Comparison of ENCODE assay signal across 8 cellular contexts in the genomic region with DNA sequence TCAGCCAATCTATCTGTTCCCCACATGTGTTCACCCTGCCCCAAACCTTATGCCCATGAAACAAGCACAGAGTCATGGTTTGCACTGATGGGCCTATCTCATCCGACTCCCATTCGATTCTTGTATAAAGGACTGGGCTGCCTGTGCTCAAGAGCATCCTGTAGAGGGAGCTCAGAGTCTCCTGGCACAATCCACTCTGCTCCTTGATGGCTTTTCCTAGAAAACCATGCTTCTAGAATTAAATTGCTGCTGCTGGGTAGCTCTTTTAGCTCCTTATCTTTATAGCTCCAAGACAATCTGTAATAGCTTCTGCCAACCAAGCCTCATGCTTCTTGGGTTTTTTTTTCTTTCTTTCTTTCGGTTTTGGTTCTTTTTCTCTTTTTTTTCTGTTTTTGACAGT. TPM values are rescaled to one million over a fixed set of nuclear protein-coding genes. Genes with fewer than 3 reads are reported as not detected.
DNase-seq lines count a peak whose midpoint lies in the region; ATAC-seq and TF ChIP-seq lines count a peak whose summit lies in the region.

No MANE protein-coding gene starts in this region.

- H3K9me3 Mint-ChIP-seq in activated naive CD4-positive, alpha-beta T cell treated with anti-CD3 and anti-CD28 coated beads for 36 hours, result no peaks in the 10 kb centered on the region

- H3K9ac ChIP-seq in PC-3 (ENCODE audit: low read length), result no peak overlapping the region

- no peak overlapping the region for H3K27ac Mint-ChIP-seq in activated naive CD4-positive, alpha-beta T cell treated with anti-CD3 and anti-CD28 coated beads for 36 hours

- H3F3A ChIP-seq in PC-3 (ENCODE audit: low read length, unreplicated experiment), result peaks cover under 1% of the 10 kb centered on the region

- no peaks in the 10 kb centered on the region for H3K9me2 ChIP-seq in PC-3 (replicated peaks; ENCODE audit: low read length)

- H3K27me3 Mint-ChIP-seq in activated naive CD4-positive, alpha-beta T cell treated with anti-CD3 and anti-CD28 coated beads for 36 hours (ENCODE audit: low read depth), result no peaks in the 10 kb centered on the region

- no peak overlapping the region for H2AFZ ChIP-seq in PC-3 (ENCODE audit: low read length)

- peak; percentile 56 for TF ChIP-seq CTCF in PC-3 (conservative IDR thresholded peaks at IDR 0.05; ENCODE audit: low read depth, low read length)
- TF ChIP-seq CTCF in fibroblast of mammary gland (conservative IDR thresholded peaks at IDR 0.05; ENCODE audit: control insufficient read depth, insufficient read depth, low read depth, low read length), result peak; percentile 65
- TF ChIP-seq CTCF in upper lobe of right lung (IDR thresholded peaks at IDR 0.05), result peak; percentile 28

- no peak overlapping the region for H3K4me2 ChIP-seq in PC-3 (ENCODE audit: low read length)

- peaks cover 8% of the 10 kb centered on the region for H3K4me1 Mint-ChIP-seq in activated naive CD4-positive, alpha-beta T cell treated with anti-CD3 and anti-CD28 coated beads for 36 hours (ENCODE audit: low read depth)

- no TSS peak for BruUV-seq in PC-3 (replicated peaks; lab: Mats Ljungman, UMichigan)

- intact Hi-C loops in PC-3 (cut with micrococcal nuclease), result no loop called here
- intact Hi-C loops in upper lobe of right lung (cut with DNase I), result no loop called here
- intact Hi-C loops in activated naive CD4-positive, alpha-beta T cell treated with anti-CD3 and anti-CD28 coated beads for 36 hours (cut with micrococcal nuclease), result loop anchor here (1.0 kb wide), 1 partner anchor 58 kb away; no protein-coding TSS in a partner anchor
- intact Hi-C loops in Right ventricle myocardium inferior (cut with DNase I), result no loop called here

- H3K4me3 Mint-ChIP-seq in activated naive CD4-positive, alpha-beta T cell treated with anti-CD3 and anti-CD28 coated beads for 36 hours, result no peak overlapping the region

- H3K4me1 ChIP-seq in PC-3 (ENCODE audit: insufficient read depth, low read length) (peaks cover 17% of the 10 kb centered on the region), upper lobe of right lung (no peaks in the 10 kb centered on the region)

- H3K36me3 ChIP-seq in PC-3 (ENCODE audit: low read depth, low read length), result peaks cover 15% of the 10 kb centered on the region
- H3K36me3 ChIP-seq in upper lobe of right lung, result peaks cover 40% of the 10 kb centered on the region

- ATAC-seq in PC-3 (no peak), upper lobe of right lung (no peak), HG03045 (IDR thresholded peaks at IDR 0.05; ENCODE audit: unreplicated experiment) (no peak), Right ventricle myocardium inferior (no peak)

- CTCF ChIA-PET in PC-3 (lab: Charles Lee), result no interaction called here
- CTCF ChIA-PET in activated naive CD4-positive, alpha-beta T cell treated with anti-CD3 and anti-CD28 coated beads for 36 hours (lab: Charles Lee), result interaction anchor here (0.6 to 0.7 kb wide), 2 partner anchors 288 to 708 kb away, joined by 4 read pairs; no protein-coding TSS in a partner anchor

- H4K20me1 ChIP-seq in PC-3 (ENCODE audit: low read length), result no peaks in the 10 kb centered on the region

- H3K9me3 ChIP-seq in PC-3 (ENCODE audit: low read length) (no peaks in the 10 kb centered on the region), upper lobe of right lung (no peaks in the 10 kb centered on the region)

- H3K4me3 ChIP-seq in PC-3 (ENCODE audit: low read length) (no peak overlapping the region), fibroblast of mammary gland (ENCODE audit: control insufficient read depth, low read depth, low read length) (no peak overlapping the region), upper lobe of right lung (no peak overlapping the region)

- DNase-seq in SIG-M5 treated with dmso at 0.1 percent for 504 hours (lab: John Stamatoyannopoulos, UW; ENCODE audit: unreplicated experiment) (peak; percentile 53), SIG-M5 (lab: John Stamatoyannopoulos, UW) (no peak), PC-3 (peak; percentile 30), fibroblast of mammary gland (ENCODE audit: low read depth) (peak; percentile 50), upper lobe of right lung (no peak), Right ventricle myocardium inferior (ENCODE audit: missing footprints) (no peak)
- DNase-seq in activated naive CD4-positive, alpha-beta T cell treated with anti-CD3 and anti-CD28 coated beads for 36 hours, result no peak

- H3K27ac ChIP-seq in PC-3 (ENCODE audit: low read length) (no peak overlapping the region), upper lobe of right lung (no peak overlapping the region)

- peaks cover 6% of the 10 kb centered on the region for H3K36me3 Mint-ChIP-seq in activated naive CD4-positive, alpha-beta T cell treated with anti-CD3 and anti-CD28 coated beads for 36 hours (ENCODE audit: low read depth)

- POLR2A ChIA-PET in PC-3 (lab: Charles Lee; ENCODE audit: unreplicated experiment), result no interaction called here

- H3K79me2 ChIP-seq in PC-3 (ENCODE audit: low read length), result no peaks in the 10 kb centered on the region

- H3K27me3 ChIP-seq in PC-3 (ENCODE audit: low read length), result no peaks in the 10 kb centered on the region
- no peaks in the 10 kb centered on the region for H3K27me3 ChIP-seq in upper lobe of right lung

RNA-seq across cellular contexts. Expression of a gene that starts 9.7 kb away (rescaled TPM):
- total RNA-seq in PC-3 (2014; rRNA removed) (0.40 and 1.5 TPM in 2 replicates), upper lobe of right lung (11.4 TPM), Right ventricle myocardium inferior (1.9 TPM)
- total RNA-seq in activated naive CD4-positive, alpha-beta T cell treated with anti-CD3 and anti-CD28 coated beads for 36 hours, result 1 to 10 TPM; 1.2 to 1.6 TPM

RNA-seq across cellular contexts. Expression of a gene that starts 17.4 kb away (rescaled TPM):
- total RNA-seq in PC-3 (2014; rRNA removed) (6.6 and 7.5 TPM in 2 replicates), upper lobe of right lung (7.3 TPM), Right ventricle myocardium inferior (5.9 TPM)
- 1 to 10 TPM; 6.9 to 7.1 TPM for total RNA-seq in activated naive CD4-positive, alpha-beta T cell treated with anti-CD3 and anti-CD28 coated beads for 36 hours

RNA-seq across cellular contexts. Expression of a gene that starts 37.6 kb away (rescaled TPM):
- total RNA-seq in PC-3 (2014; rRNA removed) (not detected in 2 replicates), upper lobe of right lung (not detected), Right ventricle myocardium inferior (not detected)
- not detected for total RNA-seq in activated naive CD4-positive, alpha-beta T cell treated with anti-CD3 and anti-CD28 coated beads for 36 hours

RNA-seq across cellular contexts. Expression of a gene that starts 46.8 kb away (rescaled TPM):
- total RNA-seq in PC-3 (2014; rRNA removed) (not detected in 2 replicates), upper lobe of right lung (0.38 TPM), Right ventricle myocardium inferior (not detected)
- not detected for total RNA-seq in activated naive CD4-positive, alpha-beta T cell treated with anti-CD3 and anti-CD28 coated beads for 36 hours

Comparison
In these comparisons a context has a peak if more than half of its experiments do, and no peak if none do; other contexts are left out.
1. DNase-seq: peak in SIG-M5 treated with dmso at 0.1 percent for 504 hours (single experiment), PC-3 (single experiment) and fibroblast of mammary gland (single experiment); none in SIG-M5 (single experiment), upper lobe of right lung (single experiment), activated naive CD4-positive, alpha-beta T cell treated with anti-CD3 and anti-CD28 coated beads for 36 hours (single experiment) and Right ventricle myocardium inferior (single experiment).
2. Peak in every context shown above with its lines, with median percentiles within 50 percentile points of each other: CTCF ChIP-seq.